In genomic region chr10:17412323-17412722, GRCh38 we compare ENCODE assay signal across 16 cellular contexts. TPM values are rescaled to one million over a fixed set of nuclear protein-coding genes. Genes with fewer than 3 reads are reported as not detected.
DNase-seq lines count a peak whose midpoint lies in the region; ATAC-seq and TF ChIP-seq lines count a peak whose summit lies in the region.
"Had no signal": no experiment of that assay in that cellular context is flagged by ENCODE, and none has a peak within 500 bp of the region (broad histone marks: within the 10 kb centered on the region; RNA-seq: fewer than 3 reads in every experiment).

No MANE protein-coding gene starts in this region.

- H3K9me3 ChIP-seq in Caco-2, result peaks cover 6% of the 10 kb centered on the region
- no peaks in the 10 kb centered on the region for H3K9me3 ChIP-seq in sigmoid colon
- H3K9me3 ChIP-seq: left lung had no signal

- H3K36me3 Mint-ChIP-seq in Caco-2 (ENCODE audit: insufficient read depth, unreplicated experiment), result no peaks in the 10 kb centered on the region

- intact Hi-C loops in Caco-2 (cut with micrococcal nuclease; ENCODE audit: unreplicated experiment) (loop anchor here (1.0 kb wide), 2 partner anchors 18 to 122 kb away; no protein-coding TSS in a partner anchor), sigmoid colon (cut with DNase I) (no loop called here)

- TF ChIP-seq CTCF in Caco-2 (IDR thresholded peaks at IDR 0.05; ENCODE audit: insufficient read depth in 1 of 2, low read depth in 1 of 2, low read length in 1 of 2, severe bottlenecking in 1 of 2, unreplicated experiment in 1 of 2), result peak; percentile 50 to 72
- TF ChIP-seq CTCF in sigmoid colon (IDR thresholded peaks at IDR 0.05), result no peak

- CTCF ChIA-PET in Caco-2 (lab: Charles Lee), result interaction anchor here (0.5 to 1.5 kb wide), 5 partner anchors 11 to 559 kb away, joined by 3 to 6 read pairs (median 4); no protein-coding TSS in a partner anchor

- TF ChIP-seq EP300 in sigmoid colon (IDR thresholded peaks at IDR 0.05), result no peak

- H3K4me3 ChIP-seq in Caco-2 (ENCODE audit: low read depth, low read length) (no peak overlapping the region), sigmoid colon (no peak overlapping the region)
- H3K4me3 ChIP-seq: cardiac muscle cell, left lung had no signal

- peaks cover 4% of the 10 kb centered on the region for H3K27me3 Mint-ChIP-seq in Caco-2 (ENCODE audit: insufficient read depth, unreplicated experiment)
- H3K27me3 Mint-ChIP-seq: activated naive CD8-positive, alpha-beta T cell had no signal

- POLR2A ChIA-PET in Caco-2 (lab: Charles Lee), result no interaction called here

- DNase-seq in Caco-2, result peak in 1 of 2 experiments; percentile 56
- peak; percentile 47 for DNase-seq in HT-29 (ENCODE audit: low spot score)
- peak; percentile 34 to 56 for DNase-seq in erythroblast (lab: John Stamatoyannopoulos, UW)
- no peak for DNase-seq in NCI-H2081 treated with DMSO at 0.1 percent for 48 hours (lab: John Stamatoyannopoulos, UW)
- no peak for DNase-seq in sigmoid colon
- DNase-seq: DND-41; left lung; NCI-H446; stimulated activated naive CD4-positive, alpha-beta T cell treated with Interleukin-2 at 50 U/mL for 16 hours had no signal

- WGBS in sigmoid colon, 2 donors, result 33 to 73% methylated on average over 2 of the region's 2 CpGs

- H3K9me3 Mint-ChIP-seq in Caco-2 (ENCODE audit: unreplicated experiment), result peaks cover 5% of the 10 kb centered on the region

- peak; percentile 56 for TF ChIP-seq POLR2A in erythroblast (IDR thresholded peaks at IDR 0.05; ENCODE audit: low read length)
- TF ChIP-seq POLR2A in sigmoid colon (IDR thresholded peaks at IDR 0.05), result no peak

- no peak overlapping the region for H3K27ac ChIP-seq in sigmoid colon
- H3K27ac ChIP-seq: cardiac muscle cell, HL-60, left lung had no signal

- H3K27me3 ChIP-seq in Caco-2 (replicated peaks; ENCODE audit: control insufficient read depth, insufficient read depth, low read length), result no peaks in the 10 kb centered on the region
- H3K27me3 ChIP-seq in sigmoid colon, result no peaks in the 10 kb centered on the region
- H3K27me3 ChIP-seq: cardiac muscle cell, left lung had no signal

- ATAC-seq in SK-N-SH treated with all-trans-retinoic acid at 6 μM for 48 hours (peak; percentile 49; the same call in 1 of the 3 replicates), HG03196 (IDR thresholded peaks at IDR 0.05; ENCODE audit: unreplicated experiment) (no peak), HG03378 (IDR thresholded peaks at IDR 0.05; ENCODE audit: unreplicated experiment) (no peak)
- ATAC-seq: left lung had no signal

- no TSS peak for BruUV-seq in Caco-2 (replicated peaks; lab: Mats Ljungman, UMichigan)

- H3K27ac Mint-ChIP-seq in Caco-2 (ENCODE audit: unreplicated experiment), result no peak overlapping the region
- H3K27ac Mint-ChIP-seq: activated naive CD8-positive, alpha-beta T cell; nephron had no signal

- no peaks in the 10 kb centered on the region for H3K4me1 Mint-ChIP-seq in Caco-2 (ENCODE audit: low read depth, unreplicated experiment)

- no peak overlapping the region for H3K4me3 Mint-ChIP-seq in Caco-2 (ENCODE audit: unreplicated experiment)
- H3K4me3 Mint-ChIP-seq: activated naive CD8-positive, alpha-beta T cell; nephron had no signal

- no peaks in the 10 kb centered on the region for H3K36me3 ChIP-seq in Caco-2 (ENCODE audit: control insufficient read depth, insufficient read depth, low read length)
- no peaks in the 10 kb centered on the region for H3K36me3 ChIP-seq in sigmoid colon
- H3K36me3 ChIP-seq: cardiac muscle cell, left lung had no signal

- no peaks in the 10 kb centered on the region for H3K4me1 ChIP-seq in Caco-2
- no peaks in the 10 kb centered on the region for H3K4me1 ChIP-seq in sigmoid colon
- H3K4me1 ChIP-seq: left lung had no signal

TF ChIP-seq in SK-N-SH treated with all-trans-retinoic acid at 6 μM for 48 hours, 23 proteins besides CTCF, POLR2A, EP300 and RAD21:
- TF ChIP-seq ESRRG (CRISPR knock-in tag; IDR thresholded peaks at IDR 0.05) (no peak), RARB (CRISPR knock-in tag; IDR thresholded peaks at IDR 0.05) (no peak)

RNA-seq across cellular contexts. Expression of gene ST8SIA6, which starts 42.1 kb away (rescaled TPM):
- total RNA-seq in Caco-2 (2022), result 0.16 TPM in 1 of 2 replicates, not detected in the other
- not detected in 2 replicates for total RNA-seq in HT-29 (2014; rRNA removed; shearing (Covaris generic))
- 1 to 10 TPM in 3 of 4 donors, under 1 TPM in 1; 0.66 to 2.6 (median 1.3) TPM for total RNA-seq in sigmoid colon
- under 1 TPM in 1 of 3 donors, not detected in 2; 0.50 TPM for polyA plus RNA-seq in sigmoid colon
- total RNA-seq: cardiac muscle cell had no signal

Comparison
In these comparisons a context has a peak if more than half of its experiments do, and no peak if none do; other contexts are left out.
1. DNase-seq: peak in HT-29 (single experiment) and erythroblast (2 of 2); none in NCI-H2081 treated with DMSO at 0.1 percent for 48 hours (single experiment) and sigmoid colon (single experiment).
2. CTCF ChIP-seq: peak in Caco-2 (2 of 2); none in sigmoid colon (0 of 4).